Comparison of ENCODE assay signal across 1 cellular context in genomic region chr1:18907021-18907913, GRCh38.
TF ChIP-seq lines count a peak whose summit lies in the region.

No MANE protein-coding gene starts in this region.

TF ChIP-seq in H1, 55 proteins besides CTCF, POLR2A, EP300 and RAD21 (continued from another document):
- TF ChIP-seq ATF2 (IDR thresholded peaks at IDR 0.05; ENCODE audit: low read length), result 0 out of 2 replicates have a peak, but pooled peaks have one; percentile 52
